ENCODE assay signal across 1 cellular context in genomic region chr17:63600569-63601438, GRCh38.
TF ChIP-seq lines count a peak whose summit lies in the region.

Gene TACO1, plus strand, starts transcription at chr17:63600895. Its CDS starts 189 bp downstream, at chr17:63601084.

TF ChIP-seq in K562, 482 proteins besides CTCF, POLR2A, EP300 and RAD21 (continued from another document and continues in another):
- TF ChIP-seq AFF1 (IDR thresholded peaks at IDR 0.05; ENCODE audit: low read depth in 1 of 2, partially characterized antibody in 2 of 2) (peak in 1 of 2 experiments; percentile 65), EZH2 (IDR thresholded peaks at IDR 0.05; ENCODE audit: borderline replicate concordance, low read depth, low read length) (no peak), CBX5 (IDR thresholded peaks at IDR 0.05; ENCODE audit: borderline replicate concordance, low read depth) (0 out of 2 replicates have a peak, but pooled peaks have one; percentile 48), HDAC2 (IDR thresholded peaks at IDR 0.05) (peak; percentile 39; the same call in 1 of the 2 replicates), HES1 (IDR thresholded peaks at IDR 0.05; ENCODE audit: low read depth) (no peak), ZNF175 (CRISPR knock-in tag; IDR thresholded peaks at IDR 0.05; ENCODE audit: low read depth) (peak; percentile 44; the same call in 1 of the 2 replicates), NCOR1 (IDR thresholded peaks at IDR 0.05) (no peak), KLF13 (tag; IDR thresholded peaks at IDR 0.05; ENCODE audit: borderline replicate concordance, low read depth) (peak; percentile 55; the same call in 1 of the 2 replicates), CC2D1A (IDR thresholded peaks at IDR 0.05) (0 out of 2 replicates have a peak, but pooled peaks have one; percentile 40), ZNF174 (CRISPR knock-in tag; IDR thresholded peaks at IDR 0.05) (no peak), CREM (IDR thresholded peaks at IDR 0.05; ENCODE audit: low read depth) (peak; percentile 84), MAFF (IDR thresholded peaks at IDR 0.05; ENCODE audit: low read length) (no peak), ZNF778 (CRISPR knock-in tag; IDR thresholded peaks at IDR 0.05) (no peak), FUS (optimal IDR thresholded peaks at IDR 0.05; ENCODE audit: low read depth, low read length) (no peak), FOXP1 (CRISPR knock-in tag; IDR thresholded peaks at IDR 0.05) (peak; percentile 62), SETDB1 (IDR thresholded peaks at IDR 0.05; ENCODE audit: low read length) (no peak), SMAD1 (IDR thresholded peaks at IDR 0.05; ENCODE audit: low read depth, low read length, partially characterized antibody) (no peak), HNRNPUL1 (IDR thresholded peaks at IDR 0.05; ENCODE audit: low read length) (no peak), MCM7 (IDR thresholded peaks at IDR 0.05) (no peak), ZNF311 (CRISPR knock-in tag; IDR thresholded peaks at IDR 0.05) (no peak), MYNN (IDR thresholded peaks at IDR 0.05) (peak; percentile 82; the same call in 1 of the 2 replicates), MYNN (CRISPR knock-in tag; IDR thresholded peaks at IDR 0.05) (no peak), HSF4 (CRISPR knock-in tag; IDR thresholded peaks at IDR 0.05; ENCODE audit: borderline replicate concordance) (no peak), SMC3 (conservative IDR thresholded peaks at IDR 0.05; ENCODE audit: insufficient read depth, low read depth, low read length) (0 out of 2 replicates have a peak, but pooled peaks have one; percentile 26), ZNF717 (CRISPR knock-in tag; IDR thresholded peaks at IDR 0.05) (peak; percentile 80), HLTF (IDR thresholded peaks at IDR 0.05) (no peak), ZEB2 (IDR thresholded peaks at IDR 0.05) (peak; percentile 98), HINFP (tag; conservative IDR thresholded peaks at IDR 0.05; ENCODE audit: low read depth) (no peak), TEAD1 (CRISPR knock-in tag; IDR thresholded peaks at IDR 0.05) (peak; percentile 40 to 48; a peak in 1 of 4 replicates), PHF8 (IDR thresholded peaks at IDR 0.05; ENCODE audit: borderline replicate concordance, low read length) (peak; percentile 95), MCM2 (IDR thresholded peaks at IDR 0.05; ENCODE audit: low read depth) (no peak), FIP1L1 (IDR thresholded peaks at IDR 0.05; ENCODE audit: low read depth, low read length, poor library complexity, severe bottlenecking) (peak; percentile 90), ZNF431 (CRISPR knock-in tag; IDR thresholded peaks at IDR 0.05) (0 out of 2 replicates have a peak, but pooled peaks have one; percentile 22), ZNF589 (CRISPR knock-in tag; IDR thresholded peaks at IDR 0.05; ENCODE audit: low read depth) (no peak), KDM5B (IDR thresholded peaks at IDR 0.05; ENCODE audit: insufficient replicate concordance, low read depth, low read length) (peak; percentile 76), ZNF384 (IDR thresholded peaks at IDR 0.05; ENCODE audit: low read depth, low read length) (no peak), ZNF707 (CRISPR knock-in tag; conservative IDR thresholded peaks at IDR 0.05) (no peak), RBM15 (IDR thresholded peaks at IDR 0.05; ENCODE audit: insufficient read depth, low read length) (no peak), ZBTB11 (CRISPR knock-in tag; IDR thresholded peaks at IDR 0.05) (peak; percentile 98 to 100 (median 100)), CLOCK (CRISPR knock-in tag; IDR thresholded peaks at IDR 0.05; ENCODE audit: borderline replicate concordance) (no peak), ELK1 (CRISPR knock-in tag; IDR thresholded peaks at IDR 0.05) (no peak), JUNB (CRISPR knock-in tag; conservative IDR thresholded peaks at IDR 0.05) (0 out of 2 replicates have a peak, but pooled peaks have one; percentile 25), ZBTB7A (IDR thresholded peaks at IDR 0.05; ENCODE audit: borderline replicate concordance, control insufficient read depth, low read depth, low read length) (no peak; the same call in 1 of the 2 replicates), SMARCC2 (IDR thresholded peaks at IDR 0.05; ENCODE audit: low read depth) (no peak), AFF4 (CRISPR knock-in tag; IDR thresholded peaks at IDR 0.05) (no peak), SAP30 (IDR thresholded peaks at IDR 0.05; ENCODE audit: borderline replicate concordance, insufficient read depth, low read depth, low read length, poor library complexity, severe bottlenecking) (peak; percentile 45), NONO (IDR thresholded peaks at IDR 0.05; ENCODE audit: low read depth in 2 of 2, low read length in 1 of 2) (no peak), DIDO1 (tag; IDR thresholded peaks at IDR 0.05; ENCODE audit: low read depth) (peak; percentile 99), TBL1XR1 (IDR thresholded peaks at IDR 0.05; ENCODE audit: low read length in 2 of 2) (peak; percentile 39 to 82; a peak in 1 of 4 replicates), ZFPM2 (CRISPR knock-in tag; IDR thresholded peaks at IDR 0.05) (no peak), ZNF24 (IDR thresholded peaks at IDR 0.05) (peak; percentile 58; the same call in 1 of the 2 replicates)
